Comparison of ENCODE assay signal across 11 cellular contexts in the genomic region with DNA sequence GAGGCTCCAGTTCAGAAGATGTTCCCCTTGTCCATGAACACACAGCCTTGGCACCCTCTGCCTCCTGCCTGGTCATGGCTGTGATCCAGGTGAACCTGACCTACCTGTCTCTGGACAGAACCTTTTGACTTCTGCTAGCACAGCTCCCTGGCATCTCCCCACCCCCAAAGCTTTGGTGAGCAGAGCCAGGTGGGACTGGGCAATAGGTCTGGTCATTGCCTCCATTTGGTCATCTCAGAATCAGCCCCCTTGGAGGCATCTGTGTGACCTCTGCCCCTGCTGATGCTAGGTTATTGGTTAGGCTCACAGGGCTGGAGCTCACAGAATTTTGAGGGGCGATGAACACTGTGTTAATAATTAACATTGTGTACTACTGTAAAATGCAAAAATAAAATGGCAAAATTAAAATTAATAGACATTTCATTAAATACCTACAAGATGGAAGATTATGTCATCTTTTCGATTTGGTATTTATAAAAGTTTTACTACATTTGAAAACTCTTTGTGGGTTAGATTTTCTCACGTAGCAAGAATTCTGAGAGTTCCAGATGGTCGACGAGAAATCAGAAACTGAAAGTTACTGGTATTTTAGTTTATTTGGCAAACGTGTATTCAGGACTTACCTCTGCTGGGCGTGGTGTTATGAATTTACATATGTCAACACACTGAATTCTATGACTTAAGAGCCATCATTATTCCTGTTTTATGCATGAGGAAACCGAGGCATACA. TPM values are rescaled to one million over a fixed set of nuclear protein-coding genes. Genes with fewer than 3 reads are reported as not detected.
DNase-seq lines count a peak whose midpoint lies in the region; ATAC-seq and TF ChIP-seq lines count a peak whose summit lies in the region.
"Had no signal": no experiment of that assay in that cellular context is flagged by ENCODE, and none has a peak within 500 bp of the region (broad histone marks: within the 10 kb centered on the region; RNA-seq: fewer than 3 reads in every experiment).

No MANE protein-coding gene starts in this region.

- intact Hi-C loops in left colon (cut with DNase I, micrococcal nuclease): no loop called here

- H3K9ac ChIP-seq in KMS-11: no peak overlapping the region; the same call in 1 of the 2 replicates

- H3K79me2 ChIP-seq in KMS-11 (ENCODE audit: insufficient read depth, low read depth): no peaks in the 10 kb centered on the region

- TF ChIP-seq CTCF in GM13977 (IDR thresholded peaks at IDR 0.05; ENCODE audit: extremely low read depth, insufficient read depth, missing control alignments): no peak
- TF ChIP-seq CTCF in KMS-11 (conservative IDR thresholded peaks at IDR 0.05; ENCODE audit: low read depth, low read length): no peak

- peaks cover 19% of the 10 kb centered on the region for H3K4me1 ChIP-seq in KMS-11 (ENCODE audit: low read depth, poor library complexity, severe bottlenecking)

- no peak overlapping the region for H3K4me3 ChIP-seq in KMS-11 (IDR thresholded peaks at IDR 0.05; ENCODE audit: insufficient read depth, low read depth, low read length)
- H3K4me3 ChIP-seq: thoracic aorta had no signal

- no peaks in the 10 kb centered on the region for H4K20me1 ChIP-seq in KMS-11 (ENCODE audit: insufficient read depth)

- peak; percentile 61 for ATAC-seq in GM21526 (IDR thresholded peaks at IDR 0.05; ENCODE audit: low FRiP score, unreplicated experiment)
- ATAC-seq in left colon: peak; percentile 36

- DNase-seq in GM13977 (ENCODE audit: low spot score) (peak; percentile 79), left colon (no peak), NCI-H2227 treated with DMSO at 0.1 percent for 48 hours (lab: John Stamatoyannopoulos, UW) (no peak), DMS79 (lab: John Stamatoyannopoulos, UW) (no peak), glomerular visceral epithelial cell (ENCODE audit: extremely low spot score) (no peak), occipital lobe (lab: John Stamatoyannopoulos, UW) (no peak)
- DNase-seq: activated CD4-positive, alpha-beta T cell treated with anti-CD3 and anti-CD28 coated beads for 4 hours; OCI-M1 had no signal

- H3K27me3 ChIP-seq in KMS-11 (ENCODE audit: insufficient read depth, low read depth): no peaks in the 10 kb centered on the region

- in situ Hi-C loops in GM13977 (cut with MboI; ENCODE audit: low pct_unique_long_range_greater_than_20kb, low sequenced_read_pairs, unreplicated experiment): no loop called here

- H2AFZ ChIP-seq in KMS-11 (ENCODE audit: low read depth): peak overlapping the region; percentile 28; the same call in 1 of the 2 replicates

- peak overlapping the region; percentile 39; the same call in 1 of the 2 replicates for H3K27ac ChIP-seq in KMS-11
- H3K27ac ChIP-seq: thoracic aorta had no signal

- H3K4me2 ChIP-seq in KMS-11: peak overlapping the region; percentile 33

- no peaks in the 10 kb centered on the region for H3K36me3 ChIP-seq in KMS-11 (ENCODE audit: insufficient read depth)
- H3K36me3 ChIP-seq: thoracic aorta had no signal

RNA-seq across cellular contexts. Expression of a gene that starts 8.3 kb away (rescaled TPM):
- total RNA-seq in left colon (10 to 100 TPM; 36.0 to 52.2 TPM), occipital lobe (61.0 TPM)

RNA-seq across cellular contexts. Expression of a gene that starts 35.8 kb away (rescaled TPM):
- total RNA-seq in left colon (under 1 TPM in 1 of 2 donors, not detected in 1; 0.34 TPM), occipital lobe (not detected)
- total RNA-seq: thoracic aorta had no signal
